ENCODE assay signal across 14 cellular contexts in the genomic region with DNA sequence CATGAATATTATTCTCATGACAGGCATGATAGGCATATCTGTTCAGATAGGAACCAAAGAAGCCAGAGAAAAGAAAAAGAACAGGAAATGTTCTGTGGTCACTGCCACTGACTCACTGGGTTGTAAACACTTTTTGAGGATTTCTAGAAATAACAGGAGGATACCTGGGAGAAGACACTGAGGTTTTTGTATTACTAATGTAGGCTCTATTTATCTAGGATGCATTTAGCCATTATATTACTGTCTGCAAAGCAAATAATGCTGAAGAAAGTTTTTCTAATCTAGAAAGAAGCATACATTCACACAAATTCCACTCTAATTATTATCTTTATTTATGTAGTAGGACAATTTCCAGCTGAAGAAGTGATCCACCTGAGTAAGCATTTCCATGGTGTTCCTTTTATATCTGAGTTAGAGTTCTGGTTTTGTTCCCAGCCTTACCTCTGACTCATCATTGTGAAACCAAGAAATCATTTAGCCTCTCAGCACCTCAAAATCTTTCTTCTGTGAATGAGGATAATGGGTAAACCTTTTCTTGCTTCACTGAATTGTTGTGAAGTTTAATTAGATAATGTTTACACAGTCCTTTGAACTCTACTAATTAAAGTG. TPM values are rescaled to one million over a fixed set of nuclear protein-coding genes. Genes with fewer than 3 reads are reported as not detected.
DNase-seq lines count a peak whose midpoint lies in the region; ATAC-seq and TF ChIP-seq lines count a peak whose summit lies in the region.
"Had no signal": no experiment of that assay in that cellular context is flagged by ENCODE, and none has a peak within 500 bp of the region (broad histone marks: within the 10 kb centered on the region; RNA-seq: fewer than 3 reads in every experiment).

No MANE protein-coding gene starts in this region.

- CTCF ChIA-PET in AG04449 (lab: Yijun Ruan, JAX), result interaction anchor here (0.8 to 2.4 kb wide), 3 partner anchors 12 to 53 kb away, joined by 3 to 6 read pairs (median 3); no protein-coding TSS in a partner anchor

- no peaks in the 10 kb centered on the region for H4K20me1 ChIP-seq in hepatocyte (ENCODE audit: insufficient read depth, poor library complexity, severe bottlenecking)
- H4K20me1 ChIP-seq: BLaER1 treated with 17β-estradiol and CSF1 and Interleukin-3, amounts not matched to agents 10 nM and 100 nM had no signal

- H3K36me3 Mint-ChIP-seq in HFFc6 (ENCODE audit: low read depth), result peaks cover 7% of the 10 kb centered on the region; the same call in 1 of the 2 replicates

- no peak for ATAC-seq in HG02938 (IDR thresholded peaks at IDR 0.05; ENCODE audit: unreplicated experiment)
- ATAC-seq: Right ventricle myocardium inferior had no signal

- no peaks in the 10 kb centered on the region for H3K79me2 ChIP-seq in hepatocyte

- H3K27me3 Mint-ChIP-seq in HFFc6 (ENCODE audit: insufficient read depth), result no peaks in the 10 kb centered on the region

- no peak for TF ChIP-seq POLR2A in uterus (IDR thresholded peaks at IDR 0.05)

- peaks cover 38% of the 10 kb centered on the region for H3K4me1 Mint-ChIP-seq in HFFc6 (ENCODE audit: low read depth)

- no peaks in the 10 kb centered on the region for H3K9me3 Mint-ChIP-seq in HFFc6

- POLR2A ChIA-PET in AG04449 (lab: Yijun Ruan, JAX), result no interaction called here

- no peak overlapping the region for H3K4me3 ChIP-seq in AG04449 (ENCODE audit: low read depth, low read length)
- H3K4me3 ChIP-seq in hepatocyte, result no peak overlapping the region
- no peak overlapping the region for H3K4me3 ChIP-seq in uterus
- H3K4me3 ChIP-seq: BLaER1 treated with 17β-estradiol and CSF1 and Interleukin-3, amounts not matched to agents 10 nM and 100 nM; suprapubic skin had no signal

- intact Hi-C loops in uterus (cut with DNase I; ENCODE audit: low total_unique reads), result no loop called here

- H3K4me2 ChIP-seq in hepatocyte, result no peak overlapping the region

- no peaks in the 10 kb centered on the region for H3K9me2 ChIP-seq in hepatocyte (replicated peaks; ENCODE audit: insufficient read depth)

- H3K9me3 ChIP-seq in hepatocyte (ENCODE audit: low read depth) (no peaks in the 10 kb centered on the region), uterus (no peaks in the 10 kb centered on the region)
- H3K9me3 ChIP-seq: suprapubic skin had no signal

- peak; percentile 36 for DNase-seq in AG04449 (ENCODE audit: low read depth, low spot score)
- peak; percentile 76 for DNase-seq in HFFc6
- peak; percentile 89 for DNase-seq in amniotic epithelial cell (ENCODE audit: low read depth)
- DNase-seq in hepatocyte (ENCODE audit: low spot score), result peak; percentile 12
- no peak for DNase-seq in uterus
- DNase-seq in effector CD4-positive, alpha-beta T cell, result no peak
- no peak for DNase-seq in NAMALWA (ENCODE audit: low spot score)
- DNase-seq: activated gamma-delta T cell; islet precursor cell; stimulated activated CD4-positive, alpha-beta T cell treated with anti-CD3 and anti-CD28 coated beads, Interleukin-2, amount 100 ng/mL, for 48 hours had no signal

- H3K36me3 ChIP-seq in hepatocyte (replicated peaks; ENCODE audit: insufficient read depth, low read depth), result no peaks in the 10 kb centered on the region
- H3K36me3 ChIP-seq in uterus, result no peaks in the 10 kb centered on the region
- H3K36me3 ChIP-seq: BLaER1 treated with 17β-estradiol and CSF1 and Interleukin-3, amounts not matched to agents 10 nM and 100 nM; suprapubic skin had no signal

- H2AFZ ChIP-seq in hepatocyte, result no peak overlapping the region

- no peak overlapping the region for H3K4me3 Mint-ChIP-seq in HFFc6

- H3K4me1 ChIP-seq in hepatocyte (ENCODE audit: insufficient read depth), result no peaks in the 10 kb centered on the region
- no peaks in the 10 kb centered on the region for H3K4me1 ChIP-seq in uterus
- H3K4me1 ChIP-seq: suprapubic skin had no signal

- peak overlapping the region; percentile 56 for H3K27ac Mint-ChIP-seq in HFFc6

- H3K27me3 ChIP-seq in hepatocyte, result no peaks in the 10 kb centered on the region
- H3K27me3 ChIP-seq in uterus, result no peaks in the 10 kb centered on the region
- H3K27me3 ChIP-seq: BLaER1 treated with 17β-estradiol and CSF1 and Interleukin-3, amounts not matched to agents 10 nM and 100 nM; suprapubic skin had no signal

- TF ChIP-seq CTCF in AG04449 (IDR thresholded peaks at IDR 0.05; ENCODE audit: insufficient read depth, low read length, missing control alignments) (no peak), HFFc6 (IDR thresholded peaks at IDR 0.05) (no peak), hepatocyte (IDR thresholded peaks at IDR 0.05; ENCODE audit: poor library complexity) (no peak), uterus (IDR thresholded peaks at IDR 0.05) (no peak)

- peak overlapping the region; percentile 1 for H3K27ac ChIP-seq in hepatocyte
- no peak overlapping the region for H3K27ac ChIP-seq in uterus
- H3K27ac ChIP-seq: BLaER1 treated with 17β-estradiol and CSF1 and Interleukin-3, amounts not matched to agents 10 nM and 100 nM; suprapubic skin had no signal

RNA-seq across cellular contexts. Expression of gene EPGN, which starts 40.2 kb away (rescaled TPM):
- total RNA-seq in HFFc6 (2021; fragmentation: NEBNext Ultra II Directional; extraction: Animal tissue kit (Norgen Biotek cat#: 25700)), result 1 to 10 TPM in 2 of 6 experiments, under 1 TPM in 3, not detected in 1; 0.33 to 3.3 (median 0.71) TPM
- total RNA-seq in hepatocyte (0.56 and 1.2 TPM in 2 replicates), uterus (under 1 TPM in 2 of 4 donors, not detected in 2; 0.26 to 0.61 TPM)
- 0.24 and 2.2 TPM in 2 replicates for polyA plus RNA-seq in hepatocyte

Comparison
In these comparisons a context has a peak if more than half of its experiments do, and no peak if none do; other contexts are left out.
1. DNase-seq: peak in AG04449 (single experiment), HFFc6 (single experiment), amniotic epithelial cell (single experiment) and hepatocyte (single experiment); none in uterus (0 of 2), effector CD4-positive, alpha-beta T cell (single experiment) and NAMALWA (single experiment).